In the genomic region with DNA sequence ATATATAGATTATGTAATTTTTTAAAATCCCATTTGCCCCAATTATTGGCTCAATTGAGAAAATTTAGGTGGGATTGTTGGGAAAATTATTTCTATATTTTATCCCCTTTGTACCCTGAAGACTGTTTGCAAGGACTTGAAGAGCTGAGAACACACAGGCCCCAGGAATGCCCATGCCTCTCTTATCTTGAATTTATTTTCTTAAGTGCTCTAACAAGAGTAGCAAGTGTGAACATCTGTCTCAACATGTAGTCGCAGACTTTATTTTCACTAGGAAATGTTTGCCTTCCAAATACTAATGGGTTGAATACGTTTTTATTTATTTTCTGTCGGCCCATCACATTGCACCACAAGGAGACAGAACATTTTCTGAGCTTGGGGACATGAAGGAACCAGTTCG, we compare ENCODE assay signal across 27 cellular contexts.
DNase-seq lines count a peak whose midpoint lies in the region; ATAC-seq, FAIRE-seq and TF ChIP-seq lines count a peak whose summit lies in the region.
"Had no signal": no experiment of that assay in that cellular context is flagged by ENCODE, and none has a peak within 500 bp of the region (broad histone marks: within the 10 kb centered on the region; RNA-seq: fewer than 3 reads in every experiment).

No MANE protein-coding gene starts in this region.

- no peak for FAIRE-seq in bronchial epithelial cell (lab: Jason Lieb, UNC)
- FAIRE-seq: A204.1, GM12878, GM12892, GM18507, GM19239 had no signal

- H3K4me3 ChIP-seq in bronchial epithelial cell (ENCODE audit: low read depth, low read length) (no peak overlapping the region), muscle layer of colon (ENCODE audit: low read depth in 1 of 2, low read length in 2 of 2) (no peak overlapping the region), upper lobe of right lung (no peak overlapping the region)
- H3K4me3 ChIP-seq: BLaER1, GM12878 had no signal

- H3K27me3 ChIP-seq in bronchial epithelial cell (ENCODE audit: control insufficient read depth, insufficient read depth, low read length): no peaks in the 10 kb centered on the region
- H3K27me3 ChIP-seq in muscle layer of colon (ENCODE audit: control insufficient read depth in 1 of 2, insufficient read depth in 2 of 2, low read length in 2 of 2): no peaks in the 10 kb centered on the region
- no peaks in the 10 kb centered on the region for H3K27me3 ChIP-seq in upper lobe of right lung
- H3K27me3 ChIP-seq: BE2C, BLaER1 had no signal

- peak overlapping the region; percentile 51 for H3K27ac ChIP-seq in muscle layer of colon (ENCODE audit: low read depth, low read length)
- H3K27ac ChIP-seq in upper lobe of right lung: no peak overlapping the region
- H3K27ac ChIP-seq: BLaER1 had no signal

- no peak overlapping the region for H3K9ac ChIP-seq in muscle layer of colon (ENCODE audit: low read length)
- H3K9ac ChIP-seq: BLaER1 had no signal

- H3K36me3 ChIP-seq in bronchial epithelial cell (ENCODE audit: control insufficient read depth, insufficient read depth, low read length) (no peaks in the 10 kb centered on the region), muscle layer of colon (ENCODE audit: insufficient read depth, low read length) (no peaks in the 10 kb centered on the region), upper lobe of right lung (no peaks in the 10 kb centered on the region)
- H3K36me3 ChIP-seq: BE2C, BLaER1 had no signal

- intact Hi-C loops in upper lobe of right lung (cut with DNase I): no loop called here

- ATAC-seq in upper lobe of right lung (peak; percentile 65), GM18517 (IDR thresholded peaks at IDR 0.05; ENCODE audit: unreplicated experiment) (no peak), GM21619 (IDR thresholded peaks at IDR 0.05; ENCODE audit: unreplicated experiment) (no peak)
- ATAC-seq: GM12878 had no signal

- TF ChIP-seq CTCF in bronchial epithelial cell (IDR thresholded peaks at IDR 0.05; ENCODE audit: insufficient read depth, low read length, severe bottlenecking) (no peak), upper lobe of right lung (IDR thresholded peaks at IDR 0.05) (no peak)

- DNase-seq in DMS79 treated with DMSO at 0.1 percent for 48 hours (lab: John Stamatoyannopoulos, UW) (peak; percentile 14), DMS79 (lab: John Stamatoyannopoulos, UW) (no peak), bronchial epithelial cell (ENCODE audit: low read depth) (peak; percentile 56), upper lobe of right lung (no peak)
- no peak for DNase-seq in stimulated activated CD4-positive, alpha-beta T cell treated with anti-CD3 and anti-CD28 coated beads, Interleukin-4, amount 100 ng/mL, for 4 hours
- DNase-seq: 8988T; ACHN; BE2C; C1 segment of cervical spinal cord; CD4-positive, alpha-beta memory T cell; CD4-positive, CD25-positive, alpha-beta regulatory T cell; CD8-positive, alpha-beta memory T cell; COR-L47; DMS153; DMS53; DND-41; EL; GDM1 had no signal

- peaks cover 19% of the 10 kb centered on the region for H3K4me1 ChIP-seq in muscle layer of colon (ENCODE audit: insufficient read depth, low read length)
- H3K4me1 ChIP-seq in upper lobe of right lung: no peaks in the 10 kb centered on the region
- H3K4me1 ChIP-seq: BE2C, BLaER1 had no signal

- H3K9me3 ChIP-seq in muscle layer of colon (ENCODE audit: low read length): no peaks in the 10 kb centered on the region
- no peaks in the 10 kb centered on the region for H3K9me3 ChIP-seq in upper lobe of right lung
- H3K9me3 ChIP-seq: BE2C, BLaER1 had no signal

Comparison
In these comparisons a context has a peak if more than half of its experiments do, and no peak if none do; other contexts are left out.
1. DNase-seq: peak in DMS79 treated with DMSO at 0.1 percent for 48 hours (single experiment) and bronchial epithelial cell (single experiment); none in DMS79 (single experiment), upper lobe of right lung (single experiment) and stimulated activated CD4-positive, alpha-beta T cell treated with anti-CD3 and anti-CD28 coated beads, Interleukin-4, amount 100 ng/mL, for 4 hours (0 of 2).